1 cellular context compared by ENCODE assay signal in the genomic region with DNA sequence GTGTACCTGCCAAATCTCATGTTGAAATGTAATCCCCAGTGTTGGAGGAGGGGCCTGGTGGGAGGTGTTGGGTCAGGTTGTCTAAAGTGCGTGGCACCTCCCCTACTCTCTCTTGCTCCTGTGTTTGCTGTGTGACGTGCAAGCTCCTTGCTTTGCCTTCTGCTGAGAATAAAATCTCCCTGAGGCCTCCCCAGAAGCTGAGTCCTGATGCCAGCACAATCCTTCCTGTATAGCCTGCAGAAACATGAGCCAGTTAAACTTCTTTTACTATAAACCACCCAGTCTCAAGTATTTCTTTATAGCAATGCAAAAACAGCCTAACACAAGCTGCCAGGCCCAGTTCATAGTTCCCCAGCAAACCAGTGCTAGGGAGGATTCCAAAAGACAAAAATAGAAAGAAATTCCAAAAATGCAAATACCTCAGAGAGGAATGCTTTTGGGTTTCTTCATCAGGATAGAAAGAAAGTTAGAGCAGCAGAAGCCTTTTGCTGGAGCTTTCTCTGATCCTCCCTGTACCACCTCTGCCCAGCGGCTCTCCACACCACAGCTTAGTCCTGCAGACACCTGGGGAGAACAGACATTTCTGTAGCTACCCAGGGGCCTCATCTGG.
TF ChIP-seq lines count a peak whose summit lies in the region.

No MANE protein-coding gene starts in this region.

TF ChIP-seq in H1, 55 proteins besides CTCF, POLR2A, EP300 and RAD21:
- TF ChIP-seq SRF (IDR thresholded peaks at IDR 0.05; ENCODE audit: low read depth, low read length) = no peak
- no peak for TF ChIP-seq RBBP5 (IDR thresholded peaks at IDR 0.05; ENCODE audit: borderline replicate concordance, low read depth, low read length)
- no peak for TF ChIP-seq EGR1 (IDR thresholded peaks at IDR 0.05; ENCODE audit: borderline replicate concordance, low read depth, low read length)
- TF ChIP-seq HDAC6 (IDR thresholded peaks at IDR 0.05; ENCODE audit: low read depth, low read length) = no peak
- TF ChIP-seq JUN (IDR thresholded peaks at IDR 0.05; ENCODE audit: low read depth, low read length) = no peak
- no peak for TF ChIP-seq ASH2L (IDR thresholded peaks at IDR 0.05; ENCODE audit: low read length)
